In the genomic region with DNA sequence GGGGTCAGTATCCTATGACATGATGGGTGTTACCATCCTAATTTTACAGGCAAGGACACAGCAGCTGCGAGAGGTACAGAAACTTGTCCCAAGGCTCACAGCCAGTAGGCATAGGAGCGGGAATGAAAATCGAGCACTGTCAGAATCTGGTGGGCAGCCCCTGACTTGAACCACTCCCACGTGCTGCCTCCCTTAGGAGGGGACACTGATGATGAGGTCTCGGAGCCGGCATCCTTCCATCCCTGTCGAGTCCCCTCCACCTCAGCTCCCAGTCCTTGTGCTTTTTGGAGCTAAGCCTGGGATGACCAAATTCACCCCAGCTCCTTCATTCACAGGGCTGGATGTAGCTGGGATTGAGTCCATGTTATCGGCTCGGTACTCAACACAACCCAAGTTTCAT, we compare ENCODE assay signal across 1 cellular context.
TF ChIP-seq lines count a peak whose summit lies in the region.

No MANE protein-coding gene starts in this region.

TF ChIP-seq in IMR-90, 13 proteins besides CTCF, POLR2A, EP300 and RAD21 (continued from another document):
- TF ChIP-seq, protein P1, sequence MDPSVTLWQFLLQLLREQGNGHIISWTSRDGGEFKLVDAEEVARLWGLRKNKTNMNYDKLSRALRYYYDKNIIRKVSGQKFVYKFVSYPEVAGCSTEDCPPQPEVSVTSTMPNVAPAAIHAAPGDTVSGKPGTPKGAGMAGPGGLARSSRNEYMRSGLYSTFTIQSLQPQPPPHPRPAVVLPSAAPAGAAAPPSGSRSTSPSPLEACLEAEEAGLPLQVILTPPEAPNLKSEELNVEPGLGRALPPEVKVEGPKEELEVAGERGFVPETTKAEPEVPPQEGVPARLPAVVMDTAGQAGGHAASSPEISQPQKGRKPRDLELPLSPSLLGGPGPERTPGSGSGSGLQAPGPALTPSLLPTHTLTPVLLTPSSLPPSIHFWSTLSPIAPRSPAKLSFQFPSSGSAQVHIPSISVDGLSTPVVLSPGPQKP (IDR thresholded peaks at IDR 0.05; ENCODE audit: borderline replicate concordance, low read depth, low read length): no peak
- TF ChIP-seq BHLHE40 (IDR thresholded peaks at IDR 0.05; ENCODE audit: low read depth, low read length) (no peak), CEBPB (IDR thresholded peaks at IDR 0.05; ENCODE audit: low read depth, low read length) (no peak), MAFK (IDR thresholded peaks at IDR 0.05; ENCODE audit: low read depth, low read length) (no peak), MXI1 (IDR thresholded peaks at IDR 0.05; ENCODE audit: borderline replicate concordance, low read depth, low read length) (no peak), CHD1 (IDR thresholded peaks at IDR 0.05; ENCODE audit: low read depth, low read length) (no peak)
- TF ChIP-seq, protein P2, sequence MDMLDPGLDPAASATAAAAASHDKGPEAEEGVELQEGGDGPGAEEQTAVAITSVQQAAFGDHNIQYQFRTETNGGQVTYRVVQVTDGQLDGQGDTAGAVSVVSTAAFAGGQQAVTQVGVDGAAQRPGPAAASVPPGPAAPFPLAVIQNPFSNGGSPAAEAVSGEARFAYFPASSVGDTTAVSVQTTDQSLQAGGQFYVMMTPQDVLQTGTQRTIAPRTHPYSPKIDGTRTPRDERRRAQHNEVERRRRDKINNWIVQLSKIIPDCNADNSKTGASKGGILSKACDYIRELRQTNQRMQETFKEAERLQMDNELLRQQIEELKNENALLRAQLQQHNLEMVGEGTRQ (IDR thresholded peaks at IDR 0.05; ENCODE audit: low read depth, low read length): no peak
